1 cellular context compared by ENCODE assay signal in genomic region chr16:84229421-84229820, GRCh38.
TF ChIP-seq lines count a peak whose summit lies in the region.

No MANE protein-coding gene starts in this region.

TF ChIP-seq in HCT116, 20 proteins besides CTCF, POLR2A, EP300 and RAD21 (continued from another document):
- no peak for TF ChIP-seq ZBTB33 (IDR thresholded peaks at IDR 0.05; ENCODE audit: extremely low read depth, insufficient replicate concordance, low read length)
- no peak for TF ChIP-seq EGR1 (IDR thresholded peaks at IDR 0.05; ENCODE audit: low read depth)
